Comparison of ENCODE assay signal across 8 cellular contexts in the genomic region with DNA sequence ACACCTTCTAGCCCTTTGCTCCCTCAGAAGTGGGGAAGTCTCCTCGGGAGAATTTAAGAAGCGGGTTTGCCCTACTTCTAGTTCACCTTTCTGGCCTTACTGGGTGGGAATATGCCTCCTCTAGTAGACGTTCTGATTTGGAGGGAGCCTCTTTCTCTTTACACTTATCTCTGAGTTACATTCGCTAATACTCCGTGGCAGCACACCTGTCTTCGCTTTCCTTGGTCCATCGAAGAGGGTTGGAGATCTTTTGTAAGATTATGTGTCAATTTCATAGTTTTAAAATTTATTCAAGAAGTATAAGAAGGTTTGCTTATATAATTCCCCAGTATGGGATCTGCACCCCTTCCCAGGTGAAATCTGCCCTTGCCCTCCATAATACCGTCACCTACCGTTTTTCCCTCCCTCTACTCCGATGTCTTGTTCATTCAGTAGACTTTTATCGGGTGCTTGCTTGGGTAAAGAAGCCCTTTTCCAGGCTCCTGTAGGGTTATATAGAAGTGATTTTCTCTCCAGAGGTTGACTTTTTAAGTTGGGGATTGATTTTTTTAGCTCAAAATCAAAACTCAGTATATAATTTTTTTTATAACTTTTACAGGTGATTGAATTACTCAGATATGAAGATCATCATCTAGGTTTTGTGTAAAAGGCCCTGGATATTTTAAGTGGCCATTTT. TPM values are rescaled to one million over a fixed set of nuclear protein-coding genes. Genes with fewer than 3 reads are reported as not detected.
A peak's percentile ranks its signal among the peaks of the same experiment; 100 is the strongest.
DNase-seq lines count a peak whose midpoint lies in the region; ATAC-seq and TF ChIP-seq lines count a peak whose summit lies in the region.

No MANE protein-coding gene starts in this region.

- TF ChIP-seq POLR2A in suprapubic skin (IDR thresholded peaks at IDR 0.05) = no peak

- H3K36me3 ChIP-seq in ACC112 (ENCODE audit: insufficient read depth, low read length) = peaks cover 18% of the 10 kb centered on the region
- no peaks in the 10 kb centered on the region for H3K36me3 ChIP-seq in adipocyte (ENCODE audit: control insufficient read depth, insufficient read depth, low read length, severe bottlenecking)
- H3K36me3 ChIP-seq in suprapubic skin = no peaks in the 10 kb centered on the region

- peaks cover 67% of the 10 kb centered on the region for H3K79me2 ChIP-seq in ACC112 (ENCODE audit: control insufficient read depth, insufficient read depth, low read length, unreplicated experiment)

- peak overlapping the region; percentile 98 for H3K27ac Mint-ChIP-seq in HFFc6

- H3K4me3 Mint-ChIP-seq in HFFc6 = peak overlapping the region; percentile 98

- ATAC-seq in HG03460 (IDR thresholded peaks at IDR 0.05; ENCODE audit: unreplicated experiment) (no peak), GM21737 (IDR thresholded peaks at IDR 0.05; ENCODE audit: unreplicated experiment) (no peak)

- 0 out of 2 replicates have a peak, but pooled peaks cover 3% of the 10 kb centered on the region for H3K27me3 Mint-ChIP-seq in HFFc6 (ENCODE audit: insufficient read depth)

- H3K4me1 ChIP-seq in ACC112 (ENCODE audit: control insufficient read depth, insufficient read depth, low read length, unreplicated experiment) = peaks cover 31% of the 10 kb centered on the region
- H3K4me1 ChIP-seq in adipocyte (ENCODE audit: control insufficient read depth, insufficient read depth, low read length) = peaks cover 44% of the 10 kb centered on the region
- peaks cover 57% of the 10 kb centered on the region for H3K4me1 ChIP-seq in suprapubic skin

- H2AFZ ChIP-seq in ACC112 (ENCODE audit: low read length, unreplicated experiment) = no peak overlapping the region

- H3K9me3 ChIP-seq in adipocyte (ENCODE audit: control insufficient read depth, low read length) (no peaks in the 10 kb centered on the region), suprapubic skin (no peaks in the 10 kb centered on the region)

- H3K27me3 ChIP-seq in ACC112 (ENCODE audit: insufficient read depth, low read length) (no peaks in the 10 kb centered on the region), adipocyte (replicated peaks; ENCODE audit: control insufficient read depth, insufficient read depth, low read length) (no peaks in the 10 kb centered on the region), suprapubic skin (no peaks in the 10 kb centered on the region)

- peaks cover 53% of the 10 kb centered on the region for H3K4me1 Mint-ChIP-seq in HFFc6 (ENCODE audit: low read depth)

- no peak for TF ChIP-seq CTCF in HFFc6 (IDR thresholded peaks at IDR 0.05)
- TF ChIP-seq CTCF in suprapubic skin (IDR thresholded peaks at IDR 0.05) = no peak

- peak overlapping the region; percentile 100 for H3K9ac ChIP-seq in adipocyte (ENCODE audit: low read length)

- TF ChIP-seq EP300 in suprapubic skin (IDR thresholded peaks at IDR 0.05) = no peak

- H3K36me3 Mint-ChIP-seq in HFFc6 (ENCODE audit: low read depth) = peaks cover 39% of the 10 kb centered on the region

- DNase-seq in HFFc6 (no peak), adipocyte (ENCODE audit: low read depth) (no peak), kidney tubule cell (ENCODE audit: low spot score) (peak; percentile 30), suprapubic skin (ENCODE audit: low spot score in 2 of 2) (no peak)
- no peak for DNase-seq in activated effector memory CD4-positive, alpha-beta T cell treated with anti-CD3 and anti-CD28 coated beads, Interleukin-2, amount 50 U/mL, for 16 hours

- under 1% methylated on average over 11 of the region's 11 CpGs for WGBS in suprapubic skin

- H3K27ac ChIP-seq in ACC112 (ENCODE audit: low read depth, low read length) (peak overlapping the region; percentile 97), suprapubic skin (peak overlapping the region; percentile 100)

- H3K9me3 Mint-ChIP-seq in HFFc6 = no peaks in the 10 kb centered on the region

- H3K4me3 ChIP-seq in ACC112 (ENCODE audit: low read depth, low read length) (peak overlapping the region; percentile 94), adipocyte (ENCODE audit: low read length) (peak overlapping the region; percentile 97), suprapubic skin (peak overlapping the region; percentile 99)

RNA-seq across cellular contexts. Expression of a gene that starts 1.1 kb away (rescaled TPM):
- 10 to 100 TPM; 33.6 to 40.1 (median 36.5) TPM for total RNA-seq in HFFc6 (2021; fragmentation: NEBNext Ultra II Directional; extraction: Animal tissue kit (Norgen Biotek cat#: 25700))
- 10 to 100 TPM; 49.3 to 74.8 (median 62.5) TPM for total RNA-seq in suprapubic skin
